Comparison of ENCODE assay signal across 8 cellular contexts in genomic region chr13:40770609-40770933, GRCh38. TPM values are rescaled to one million over a fixed set of nuclear protein-coding genes. Genes with fewer than 3 reads are reported as not detected.
DNase-seq lines count a peak whose midpoint lies in the region; ATAC-seq, FAIRE-seq and TF ChIP-seq lines count a peak whose summit lies in the region.

No MANE protein-coding gene starts in this region.

- peak overlapping the region; percentile 99 for H3K4me3 Mint-ChIP-seq in mesothelial cell of epicardium

- peak overlapping the region; percentile 98 for H3K27ac Mint-ChIP-seq in mesothelial cell of epicardium

- intact Hi-C loops in left ventricle myocardium superior (cut with micrococcal nuclease), result no loop called here
- intact Hi-C loops in vagina (cut with DNase I), result no loop called here

- H3K27me3 ChIP-seq in right atrium auricular region, result no peaks in the 10 kb centered on the region
- no peaks in the 10 kb centered on the region for H3K27me3 ChIP-seq in bronchial epithelial cell (ENCODE audit: control insufficient read depth, insufficient read depth, low read length)
- H3K27me3 ChIP-seq in vagina, result no peaks in the 10 kb centered on the region

- H3K27me3 Mint-ChIP-seq in mesothelial cell of epicardium (ENCODE audit: low read depth), result no peaks in the 10 kb centered on the region

- H3K4me1 ChIP-seq in right atrium auricular region (peaks cover 0 to 14% of the 10 kb centered on the region in 2 donors), vagina (no peaks in the 10 kb centered on the region)

- no peak for ATAC-seq in left ventricle myocardium superior
- no peak for ATAC-seq in GM21390 (IDR thresholded peaks at IDR 0.05; ENCODE audit: unreplicated experiment)

- H3K4me1 Mint-ChIP-seq in mesothelial cell of epicardium, result peaks cover 20% of the 10 kb centered on the region

- peaks cover 2% of the 10 kb centered on the region for H3K36me3 Mint-ChIP-seq in mesothelial cell of epicardium

- no peaks in the 10 kb centered on the region for H3K9me3 ChIP-seq in right atrium auricular region
- H3K9me3 ChIP-seq in vagina, result no peaks in the 10 kb centered on the region

- H3K4me3 ChIP-seq in right atrium auricular region (peak overlapping the region; percentile 78 to 91), bronchial epithelial cell (ENCODE audit: low read depth, low read length) (peak overlapping the region; percentile 62), vagina (peak overlapping the region; percentile 63 to 66)

- no peak for TF ChIP-seq POLR2A in vagina (IDR thresholded peaks at IDR 0.05)

- DNase-seq in right atrium auricular region (ENCODE audit: low spot score) (no peak), left ventricle myocardium superior (no peak), bronchial epithelial cell (ENCODE audit: low read depth) (no peak), mesothelial cell of epicardium (ENCODE audit: low spot score in 2 of 2, unreplicated experiment in 2 of 2) (no peak), vagina (ENCODE audit: extremely low spot score in 2 of 2) (no peak), EL (no peak), NCI-H2227 treated with DMSO at 0.1 percent for 48 hours (lab: John Stamatoyannopoulos, UW) (no peak)

- FAIRE-seq in bronchial epithelial cell (lab: Jason Lieb, UNC), result no peak

- H3K27ac ChIP-seq in right atrium auricular region (peak overlapping the region; percentile 84 to 86), vagina (peak overlapping the region; percentile 78)

- no peaks in the 10 kb centered on the region for H3K9me3 Mint-ChIP-seq in mesothelial cell of epicardium

- H3K36me3 ChIP-seq in right atrium auricular region (peaks cover 7% of the 10 kb centered on the region), bronchial epithelial cell (ENCODE audit: control insufficient read depth, insufficient read depth, low read length) (peaks cover 2% of the 10 kb centered on the region), vagina (no peaks in the 10 kb centered on the region)

- TF ChIP-seq CTCF in right atrium auricular region (IDR thresholded peaks at IDR 0.05) (no peak), bronchial epithelial cell (IDR thresholded peaks at IDR 0.05; ENCODE audit: insufficient read depth, low read length, severe bottlenecking) (no peak), mesothelial cell of epicardium (IDR thresholded peaks at IDR 0.05; ENCODE audit: unreplicated experiment) (no peak), vagina (IDR thresholded peaks at IDR 0.05) (no peak)

RNA-seq across cellular contexts. Expression of gene MRPS31, which starts 0.4 kb away (rescaled TPM):
- 10 to 100 TPM; 17.8 to 31.5 TPM for total RNA-seq in right atrium auricular region
- total RNA-seq in left ventricle myocardium superior, result 33.7 TPM
- 11.3 and 12.0 TPM in 2 replicates for total RNA-seq in bronchial epithelial cell
- total RNA-seq in mesothelial cell of epicardium, result 29.6 to 33.3 TPM (median 31.3 TPM) in 3 replicates
- total RNA-seq in vagina, result 17.9 TPM

RNA-seq across cellular contexts. Expression of gene SLC25A15, which starts 18.8 kb away (rescaled TPM):
- total RNA-seq in right atrium auricular region, result 1 to 10 TPM; 5.9 to 6.0 TPM
- total RNA-seq in left ventricle myocardium superior, result 5.5 TPM
- total RNA-seq in bronchial epithelial cell, result 15.2 and 22.1 TPM in 2 replicates
- total RNA-seq in mesothelial cell of epicardium, result 11.0 to 13.2 TPM (median 12.2 TPM) in 3 replicates
- total RNA-seq in vagina, result 7.1 TPM
